In genomic region chr14:101810897-101811620, GRCh38 we compare ENCODE assay signal across 8 cellular contexts. TPM values are rescaled to one million over a fixed set of nuclear protein-coding genes. Genes with fewer than 3 reads are reported as not detected.
DNase-seq lines count a peak whose midpoint lies in the region; ATAC-seq and TF ChIP-seq lines count a peak whose summit lies in the region.

No MANE protein-coding gene starts in this region.

- no peaks in the 10 kb centered on the region for H3K27me3 ChIP-seq in suprapubic skin

- no peaks in the 10 kb centered on the region for H3K27me3 Mint-ChIP-seq in activated CD4-positive, alpha-beta T cell treated with anti-CD3 and anti-CD28 coated beads for 36 hours
- no peaks in the 10 kb centered on the region for H3K27me3 Mint-ChIP-seq in activated T-cell treated with anti-CD3 and anti-CD28 coated beads, Interleukin-2, amount 50 U/mL, for 4 hours (ENCODE audit: low read depth)

- DNase-seq in activated CD4-positive, alpha-beta T cell treated with anti-CD3 and anti-CD28 coated beads for 36 hours, result peak; percentile 25
- DNase-seq in activated CD4-positive, alpha-beta T cell treated with anti-CD3 and anti-CD28 coated beads for 48 hours, result no peak
- DNase-seq in activated T-cell treated with anti-CD3 and anti-CD28 coated beads, Interleukin-2, amount 50 U/mL, for 4 hours, result no peak
- DNase-seq in suprapubic skin (ENCODE audit: low spot score in 2 of 2) (no peak), cerebellar nuclear complex (lab: John Stamatoyannopoulos, UW) (no peak), COR-L47 (lab: John Stamatoyannopoulos, UW) (no peak)
- no peak for DNase-seq in stimulated activated CD4-positive, alpha-beta T cell treated with anti-CD3 and anti-CD28 coated beads, Interleukin-4, amount 100 ng/mL, for 1 hour

- intact Hi-C loops in activated CD4-positive, alpha-beta T cell treated with anti-CD3 and anti-CD28 coated beads for 36 hours (cut with DNase I, micrococcal nuclease), result loop anchor here (1.0 to 5.0 kb wide), 8 partner anchors 8 to 996 kb away; no protein-coding TSS in a partner anchor

- 45% methylated on average over 5 of the region's 5 CpGs for WGBS in suprapubic skin

- H3K27ac ChIP-seq in suprapubic skin, result peak overlapping the region; percentile 99

- no peak for TF ChIP-seq POLR2A in suprapubic skin (IDR thresholded peaks at IDR 0.05)

- H3K9me3 ChIP-seq in iPS-18c (ENCODE audit: control insufficient read depth, insufficient read depth, low read length) (no peaks in the 10 kb centered on the region), suprapubic skin (no peaks in the 10 kb centered on the region)

- peak overlapping the region; percentile 99 for H3K27ac Mint-ChIP-seq in activated CD4-positive, alpha-beta T cell treated with anti-CD3 and anti-CD28 coated beads for 36 hours

- H3K4me3 ChIP-seq in iPS-18c (ENCODE audit: insufficient read depth, low read depth, low read length) (peak overlapping the region; percentile 2; the same call in 1 of the 2 replicates), suprapubic skin (peak overlapping the region; percentile 65)

- no peak for TF ChIP-seq CTCF in suprapubic skin (IDR thresholded peaks at IDR 0.05)

- TF ChIP-seq EP300 in suprapubic skin (IDR thresholded peaks at IDR 0.05), result no peak

- H3K9me3 Mint-ChIP-seq in activated CD4-positive, alpha-beta T cell treated with anti-CD3 and anti-CD28 coated beads for 36 hours (ENCODE audit: low read depth), result no peaks in the 10 kb centered on the region
- no peaks in the 10 kb centered on the region for H3K9me3 Mint-ChIP-seq in activated T-cell treated with anti-CD3 and anti-CD28 coated beads, Interleukin-2, amount 50 U/mL, for 4 hours

- CTCF ChIA-PET in activated CD4-positive, alpha-beta T cell treated with anti-CD3 and anti-CD28 coated beads for 36 hours (lab: Charles Lee), result interaction anchor here (0.6 to 7.8 kb wide), 7 partner anchors 8 to 1596 kb away, joined by 3 to 64 read pairs (median 3); no protein-coding TSS in a partner anchor

- peaks cover 61% of the 10 kb centered on the region for H3K4me1 Mint-ChIP-seq in activated CD4-positive, alpha-beta T cell treated with anti-CD3 and anti-CD28 coated beads for 36 hours
- H3K4me1 Mint-ChIP-seq in activated T-cell treated with anti-CD3 and anti-CD28 coated beads, Interleukin-2, amount 50 U/mL, for 4 hours (ENCODE audit: low read depth), result peaks cover 61% of the 10 kb centered on the region

- ATAC-seq in activated CD4-positive, alpha-beta T cell treated with anti-CD3 and anti-CD28 coated beads for 36 hours, result no peak
- ATAC-seq in activated T-cell treated with anti-CD3 and anti-CD28 coated beads, Interleukin-2, amount 50 U/mL, for 4 hours, result peak; percentile 17 to 19

- H3K36me3 Mint-ChIP-seq in activated CD4-positive, alpha-beta T cell treated with anti-CD3 and anti-CD28 coated beads for 36 hours (ENCODE audit: low read depth), result peaks cover 41% of the 10 kb centered on the region
- H3K36me3 Mint-ChIP-seq in activated T-cell treated with anti-CD3 and anti-CD28 coated beads, Interleukin-2, amount 50 U/mL, for 4 hours (ENCODE audit: insufficient read depth), result peaks cover 13% of the 10 kb centered on the region

- H3K36me3 ChIP-seq in suprapubic skin, result peaks cover under 1% of the 10 kb centered on the region

- POLR2A ChIA-PET in activated CD4-positive, alpha-beta T cell treated with anti-CD3 and anti-CD28 coated beads for 36 hours (lab: Charles Lee), result interaction anchor here (0.7 to 8.3 kb wide), 4 partner anchors 9 to 69 kb away, joined by 3 to 182 read pairs (median 16); no protein-coding TSS in a partner anchor

- H3K4me1 ChIP-seq in suprapubic skin, result peaks cover 53% of the 10 kb centered on the region

- H3K4me3 Mint-ChIP-seq in activated CD4-positive, alpha-beta T cell treated with anti-CD3 and anti-CD28 coated beads for 36 hours, result peak overlapping the region; percentile 97
- peak overlapping the region; percentile 88 for H3K4me3 Mint-ChIP-seq in activated T-cell treated with anti-CD3 and anti-CD28 coated beads, Interleukin-2, amount 50 U/mL, for 4 hours

RNA-seq across cellular contexts. Expression of gene PPP2R5C, which starts 49.5 kb away (rescaled TPM):
- 100 to 1,000 TPM; 232 to 281 TPM for total RNA-seq in activated CD4-positive, alpha-beta T cell treated with anti-CD3 and anti-CD28 coated beads for 36 hours
- total RNA-seq in activated T-cell treated with anti-CD3 and anti-CD28 coated beads, Interleukin-2, amount 50 U/mL, for 4 hours, result 100 to 1,000 TPM; 160 to 180 (median 173) TPM
- total RNA-seq in suprapubic skin, result 100 to 1,000 TPM; 104 to 149 (median 119) TPM
